19 cellular contexts compared by ENCODE assay signal in genomic region chr1:172955161-172955821, GRCh38.
DNase-seq lines count a peak whose midpoint lies in the region; TF ChIP-seq lines count a peak whose summit lies in the region.
"Had no signal": no experiment of that assay in that cellular context is flagged by ENCODE, and none has a peak within 500 bp of the region (broad histone marks: within the 10 kb centered on the region; RNA-seq: fewer than 3 reads in every experiment).

No MANE protein-coding gene starts in this region.

- peaks cover 6% of the 10 kb centered on the region for H3K36me3 Mint-ChIP-seq in HFFc6 (ENCODE audit: low read depth)

- no peak overlapping the region for H3K27ac ChIP-seq in caudate nucleus (ENCODE audit: low read depth, low read length)
- H3K27ac ChIP-seq: upper lobe of right lung had no signal

- peaks cover 97% of the 10 kb centered on the region for H3K4me1 Mint-ChIP-seq in HFFc6 (ENCODE audit: low read depth)

- no peak overlapping the region for H3K4me3 ChIP-seq in fibroblast of pulmonary artery (replicated peaks; ENCODE audit: low read depth, low read length)
- H3K4me3 ChIP-seq: upper lobe of right lung had no signal

- TF ChIP-seq CTCF in HFFc6 (IDR thresholded peaks at IDR 0.05) (no peak), fibroblast of pulmonary artery (IDR thresholded peaks at IDR 0.05; ENCODE audit: low read length, missing control alignments) (no peak)

- peak overlapping the region; percentile 86 for H3K27ac Mint-ChIP-seq in HFFc6

- DNase-seq in AG08395 (ENCODE audit: low spot score) (peak; percentile 85), HFFc6 (peak; percentile 89), astrocyte of the hippocampus (ENCODE audit: low read depth, low spot score) (peak; percentile 44), fibroblast of pulmonary artery (ENCODE audit: low read depth) (peak; percentile 70), COLO829 (ENCODE audit: low spot score) (no peak), HuH-7.5 (ENCODE audit: low spot score) (no peak), caudate nucleus (lab: John Stamatoyannopoulos, UW) (no peak), NCI-H187 treated with DMSO at 0.1 percent for 48 hours (lab: John Stamatoyannopoulos, UW) (no peak)
- DNase-seq: ACHN; activated CD4-positive, alpha-beta T cell treated with anti-CD3 and anti-CD28 coated beads, Interleukin-2, amount 50 U/mL, for 1 hour; activated naive CD4-positive, alpha-beta T cell; anterior cingulate cortex; Caco-2; GDM1; NCI-H187; NCI-H446; occipital lobe; stimulated activated CD4-positive, alpha-beta T cell treated with anti-CD3 and anti-CD28 coated beads, Interleukin-2, amount 100 ng/mL, for 24 hours; upper lobe of right lung had no signal

- H3K4me3 Mint-ChIP-seq in HFFc6: peak overlapping the region; percentile 1; the same call in 1 of the 2 replicates

- no peaks in the 10 kb centered on the region for H3K9me3 Mint-ChIP-seq in HFFc6

- H3K27me3 Mint-ChIP-seq in HFFc6 (ENCODE audit: insufficient read depth): peaks cover 2% of the 10 kb centered on the region; the same call in 1 of the 2 replicates

Comparison
In these comparisons a context has a peak if more than half of its experiments do, and no peak if none do; other contexts are left out.
1. DNase-seq: peak in AG08395 (single experiment), HFFc6 (single experiment), astrocyte of the hippocampus (single experiment) and fibroblast of pulmonary artery (single experiment); none in COLO829 (single experiment), HuH-7.5 (single experiment), caudate nucleus (0 of 61) and NCI-H187 treated with DMSO at 0.1 percent for 48 hours (single experiment).